ENCODE assay signal across 11 cellular contexts in the genomic region with DNA sequence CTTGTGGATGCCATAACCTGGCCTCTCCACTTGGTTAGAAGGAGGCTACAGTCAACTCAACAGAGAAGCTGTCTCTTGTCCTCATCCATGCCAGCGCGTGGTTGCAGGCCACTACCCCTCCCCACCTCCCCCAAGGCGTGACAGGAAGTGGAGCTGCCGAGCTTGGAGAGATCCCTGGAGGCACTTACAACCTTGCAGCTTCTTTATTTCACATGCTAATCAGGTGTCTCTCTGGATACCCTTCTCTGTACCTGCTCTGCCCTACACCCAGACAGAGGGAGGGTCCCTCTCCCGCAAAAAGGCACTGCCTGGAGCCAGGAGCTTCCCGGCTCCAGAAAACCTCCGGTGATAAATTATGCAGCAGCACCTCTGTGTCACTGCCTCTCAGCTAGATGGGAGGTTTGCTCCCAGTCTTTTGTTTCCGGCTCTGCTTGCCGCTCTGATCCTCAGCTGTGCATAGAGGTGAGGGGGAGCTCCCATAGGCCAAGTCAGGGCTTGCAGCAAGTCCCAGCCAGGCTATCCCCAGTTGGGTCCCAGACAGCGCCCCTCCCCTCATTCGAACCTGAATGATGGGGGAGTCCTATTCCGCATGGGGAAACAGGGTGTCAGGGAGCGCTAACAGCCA. TPM values are rescaled to one million over a fixed set of nuclear protein-coding genes. Genes with fewer than 3 reads are reported as not detected.
A peak's percentile ranks its signal among the peaks of the same experiment; 100 is the strongest.
DNase-seq lines count a peak whose midpoint lies in the region; TF ChIP-seq lines count a peak whose summit lies in the region.
"Had no signal": no experiment of that assay in that cellular context is flagged by ENCODE, and none has a peak within 500 bp of the region (broad histone marks: within the 10 kb centered on the region; RNA-seq: fewer than 3 reads in every experiment).

No MANE protein-coding gene starts in this region.

- H3K4me3 ChIP-seq in iPS-18a (ENCODE audit: low read length) (peak overlapping the region; percentile 60), suprapubic skin (peak overlapping the region; percentile 2), ascending aorta (no peak overlapping the region)

- H3K9me3 ChIP-seq in iPS-18a (ENCODE audit: control insufficient read depth, low read depth, low read length) (no peaks in the 10 kb centered on the region), suprapubic skin (no peaks in the 10 kb centered on the region), ascending aorta (no peaks in the 10 kb centered on the region)

- peak overlapping the region; percentile 54 for H3K9ac ChIP-seq in iPS-18a (ENCODE audit: low read length)

- no peak for TF ChIP-seq EP300 in suprapubic skin (IDR thresholded peaks at IDR 0.05)

- in situ Hi-C loops in SK-MEL-5 (cut with HindIII; ENCODE audit: low pct_unique_long_range_greater_than_20kb, low sequenced_read_pairs) = no loop called here

- H3K36me3 ChIP-seq in iPS-18a (ENCODE audit: control insufficient read depth, low read depth, low read length) (no peaks in the 10 kb centered on the region), suprapubic skin (no peaks in the 10 kb centered on the region), ascending aorta (no peaks in the 10 kb centered on the region)

- no peak for TF ChIP-seq POLR2A in suprapubic skin (IDR thresholded peaks at IDR 0.05)

- WGBS in suprapubic skin = 47% methylated on average over 13 of the region's 13 CpGs

- H3K27ac ChIP-seq in iPS-18a (ENCODE audit: low read length) = peak overlapping the region; percentile 19
- no peak overlapping the region for H3K27ac ChIP-seq in suprapubic skin
- no peak overlapping the region for H3K27ac ChIP-seq in ascending aorta

- H3K27me3 ChIP-seq in iPS-18a (ENCODE audit: control insufficient read depth, insufficient read depth, low read length) (peaks cover 31% of the 10 kb centered on the region), suprapubic skin (no peaks in the 10 kb centered on the region), ascending aorta (no peaks in the 10 kb centered on the region)

- intact Hi-C loops in ascending aorta (cut with DNase I) = loop anchor here (10.0 kb wide), 1 partner anchor 502 kb away; no protein-coding TSS in a partner anchor

- no peak for TF ChIP-seq CTCF in suprapubic skin (IDR thresholded peaks at IDR 0.05)
- no peak for TF ChIP-seq CTCF in ascending aorta (IDR thresholded peaks at IDR 0.05)

- peak; percentile 63 for DNase-seq in NCI-H2029 (lab: John Stamatoyannopoulos, UW)
- DNase-seq in NCI-H2029 treated with DMSO at 0.1 percent for 48 hours (lab: John Stamatoyannopoulos, UW) = no peak
- DNase-seq in SK-MEL-5 (ENCODE audit: low read depth, low spot score) = peak; percentile 79
- no peak for DNase-seq in suprapubic skin (ENCODE audit: low spot score in 2 of 2)
- DNase-seq in pons (ENCODE audit: low spot score) = no peak
- no peak for DNase-seq in ascending aorta (ENCODE audit: low spot score in 2 of 2)
- no peak for DNase-seq in stimulated activated CD4-positive, alpha-beta T cell treated with anti-CD3 and anti-CD28 coated beads, Interleukin-1b, Interleukin-23, amount 100 ng/mL, for 48 hours
- DNase-seq: 8988T; activated naive CD4-positive, alpha-beta T cell treated with anti-CD3 and anti-CD28 coated beads, Interleukin-2, amount 50 U/mL, for 16 hours had no signal

- peaks cover 41% of the 10 kb centered on the region for H3K4me1 ChIP-seq in iPS-18a (ENCODE audit: control insufficient read depth, low read depth, low read length)
- peaks cover 50% of the 10 kb centered on the region for H3K4me1 ChIP-seq in suprapubic skin
- peaks cover 2 to 4% of the 10 kb centered on the region in 2 donors for H3K4me1 ChIP-seq in ascending aorta

RNA-seq across cellular contexts. Expression of a gene that starts 5.7 kb away (rescaled TPM):
- total RNA-seq in SK-MEL-5 (2014; rRNA removed; shearing (Covaris generic)) = 7.2 and 7.8 TPM in 2 replicates
- polyA plus RNA-seq in SK-MEL-5 (2015; cell fraction: cytosol; rRNA removed) = 21.7 and 26.4 TPM in 2 replicates
- polyA plus RNA-seq in SK-MEL-5 (2015; cell fraction: nucleus; rRNA removed) = 34.6 and 46.8 TPM in 2 replicates
- total RNA-seq in suprapubic skin (100 to 1,000 TPM in 2 of 4 donors, 10 to 100 TPM in 2; 52.2 to 308 (median 90.4) TPM), ascending aorta (4.9 TPM)
- polyA plus RNA-seq: IgD-negative memory B cell had no signal

RNA-seq across cellular contexts. Expression of a gene that starts 23.9 kb away (rescaled TPM):
- 12.2 and 14.7 TPM in 2 replicates for total RNA-seq in SK-MEL-5 (2014; rRNA removed; shearing (Covaris generic))
- 19.7 and 20.7 TPM in 2 replicates for polyA plus RNA-seq in SK-MEL-5 (2015; cell fraction: cytosol; rRNA removed)
- 23.7 and 27.3 TPM in 2 replicates for polyA plus RNA-seq in SK-MEL-5 (2015; cell fraction: nucleus; rRNA removed)
- total RNA-seq in suprapubic skin (100 to 1,000 TPM in 1 of 4 donors, 10 to 100 TPM in 3; 34.9 to 117 (median 48.1) TPM), ascending aorta (16.6 TPM)

Comparison
In these comparisons a context has a peak if more than half of its experiments do, and no peak if none do; other contexts are left out.
1. DNase-seq: peak in NCI-H2029 (single experiment) and SK-MEL-5 (single experiment); none in NCI-H2029 treated with DMSO at 0.1 percent for 48 hours (single experiment), suprapubic skin (0 of 2), pons (single experiment), ascending aorta (0 of 2) and stimulated activated CD4-positive, alpha-beta T cell treated with anti-CD3 and anti-CD28 coated beads, Interleukin-1b, Interleukin-23, amount 100 ng/mL, for 48 hours (single experiment).
2. H3K4me3 ChIP-seq: peak in iPS-18a (single experiment) and suprapubic skin (single experiment); none in ascending aorta (0 of 2).